In the genomic region with DNA sequence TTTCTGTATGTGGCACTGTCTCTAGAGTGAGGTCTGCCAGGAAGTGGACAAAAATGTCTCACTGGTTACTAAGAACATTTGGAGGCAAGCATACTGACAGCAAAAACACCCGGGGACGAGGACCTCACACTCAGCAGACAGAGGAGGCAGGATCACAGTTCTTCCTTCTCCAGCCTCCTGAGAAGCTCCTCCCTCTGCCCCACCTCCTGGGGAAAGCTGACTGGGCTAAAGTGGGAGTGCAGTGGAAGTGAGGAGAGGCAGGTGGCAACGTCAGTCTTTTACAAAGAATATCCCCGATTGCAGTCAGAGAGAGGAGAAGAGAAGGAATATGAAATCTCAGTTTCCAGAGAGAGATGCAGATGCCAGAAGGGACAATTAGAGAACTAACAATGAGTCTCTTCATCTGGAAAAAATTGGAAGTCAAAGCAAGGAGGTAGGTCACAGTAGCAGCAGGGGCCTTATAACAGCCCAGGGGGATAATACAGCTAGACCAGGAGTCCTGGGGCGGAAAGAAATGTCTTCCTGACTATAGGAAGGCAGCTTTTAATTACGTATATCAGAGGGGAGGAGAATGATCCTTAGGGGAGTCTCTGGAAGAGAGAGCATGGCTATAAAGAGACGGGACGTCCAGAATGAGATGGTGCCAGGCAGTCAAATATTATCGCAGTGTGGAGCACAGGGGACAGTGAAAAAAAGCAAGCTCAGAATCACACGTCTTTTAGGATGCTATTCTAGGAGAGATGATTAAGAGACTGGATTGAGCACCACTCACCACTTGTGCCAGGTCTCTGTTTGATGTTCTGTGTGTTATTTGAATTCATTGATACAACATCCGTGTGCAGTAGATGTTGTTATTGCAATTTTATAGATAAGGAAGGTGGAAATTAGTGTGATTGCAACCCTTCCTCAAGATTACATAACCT, we compare ENCODE assay signal across 15 cellular contexts. TPM values are rescaled to one million over a fixed set of nuclear protein-coding genes. Genes with fewer than 3 reads are reported as not detected.
A peak's percentile ranks its signal among the peaks of the same experiment; 100 is the strongest.
DNase-seq lines count a peak whose midpoint lies in the region; ATAC-seq and TF ChIP-seq lines count a peak whose summit lies in the region.
"Had no signal": no experiment of that assay in that cellular context is flagged by ENCODE, and none has a peak within 500 bp of the region (broad histone marks: within the 10 kb centered on the region; RNA-seq: fewer than 3 reads in every experiment).

No MANE protein-coding gene starts in this region.

- H3K23ac ChIP-seq in neuronal stem cell (ENCODE audit: low read depth, low read length, poor library complexity): no peak overlapping the region

- in situ Hi-C loops in ACHN (cut with HindIII; ENCODE audit: low pct_ligation_motif_present, low pct_unique_long_range_greater_than_20kb, low sequenced_read_pairs): no loop called here

- ATAC-seq in HG02588 (IDR thresholded peaks at IDR 0.05; ENCODE audit: unreplicated experiment): no peak
- ATAC-seq in GM18505 (IDR thresholded peaks at IDR 0.05; ENCODE audit: unreplicated experiment): no peak
- ATAC-seq: PC-3; stimulated activated naive B cell treated with anti-CD40 and anti-IgM and Interleukin-4, amounts not matched to agents 10 μg/mL and 1 μg/mL and 100 μg/mL, for 72 hours had no signal

- H3K9me3 ChIP-seq in neuronal stem cell (replicated peaks in 1 of 2; ENCODE audit: control insufficient read depth in 2 of 2, insufficient read depth in 1 of 2, low read depth in 1 of 2, low read length in 2 of 2): no peaks in the 10 kb centered on the region
- H3K9me3 ChIP-seq: neutrophil had no signal

- H2BK15ac ChIP-seq in neuronal stem cell (ENCODE audit: low read length): no peak overlapping the region

- H4K8ac ChIP-seq in neuronal stem cell (ENCODE audit: low read depth, low read length): no peak overlapping the region

- H3K4me2 ChIP-seq in neuronal stem cell (ENCODE audit: insufficient read depth, low read length, poor library complexity, severe bottlenecking): peak overlapping the region; percentile 50

- no peak overlapping the region for H2BK12ac ChIP-seq in neuronal stem cell (ENCODE audit: low read length)

- H4K91ac ChIP-seq in neuronal stem cell (ENCODE audit: low read depth, low read length, poor library complexity): no peak overlapping the region

- no CpG with 5 or more reads among the region's 11 CpGs for WGBS in neuronal stem cell (ENCODE audit: extremely low coverage in 2 of 2, insufficient read length in 2 of 2, insufficient replicate concordance in 1 of 2), 2 donors

- intact Hi-C loops in head of caudate nucleus (cut with DNase I): no loop called here

- TF ChIP-seq POLR2A in GM18505 (IDR thresholded peaks at IDR 0.05; ENCODE audit: borderline replicate concordance, extremely low read depth, insufficient read depth, insufficient read length): no peak

- H3K27ac ChIP-seq in neuronal stem cell (replicated peaks; ENCODE audit: low read length): peak overlapping the region; percentile 44
- H3K27ac ChIP-seq: neutrophil had no signal

- H3K79me1 ChIP-seq in neuronal stem cell (ENCODE audit: low read depth, low read length): no peaks in the 10 kb centered on the region

- no peak overlapping the region for H3K14ac ChIP-seq in neuronal stem cell (ENCODE audit: low read length)

- H2AK5ac ChIP-seq in neuronal stem cell (ENCODE audit: low read depth, low read length): no peak overlapping the region

- no peak overlapping the region for H2BK5ac ChIP-seq in neuronal stem cell (ENCODE audit: low read length)

- no peak overlapping the region for H3K18ac ChIP-seq in neuronal stem cell (ENCODE audit: low read length)

- no peak overlapping the region for H3K9ac ChIP-seq in neuronal stem cell (ENCODE audit: low read depth, low read length, poor library complexity)

- H3K4ac ChIP-seq in neuronal stem cell (ENCODE audit: low read length): no peak overlapping the region

- DNase-seq in COR-L47 (lab: John Stamatoyannopoulos, UW) (peak; percentile 7), NCI-H2227 (lab: John Stamatoyannopoulos, UW; ENCODE audit: unreplicated experiment) (peak; percentile 74), head of caudate nucleus (peak; percentile 29 to 92 (median 75)), neuronal stem cell (ENCODE audit: low spot score) (peak; percentile 37), ACHN (no peak), HT-29 (ENCODE audit: low spot score) (no peak)
- DNase-seq: activated naive CD4-positive, alpha-beta T cell treated with anti-CD3 and anti-CD28 coated beads, Interleukin-2, amount 10 ng/mL, durations not matched to agents 7 days and 5 days; CD4-positive, alpha-beta memory T cell; NCI-H1930; PC-3; stimulated activated CD4-positive, alpha-beta T cell treated with anti-CD3 and anti-CD28 coated beads, Interleukin-1b, Interleukin-23, amount 100 ng/mL, for 48 hours; stimulated activated naive B cell treated with anti-CD40 and anti-IgM and Interleukin-4, amounts not matched to agents 10 μg/mL and 1 μg/mL and 100 μg/mL, for 72 hours had no signal

- no peaks in the 10 kb centered on the region for H3K27me3 ChIP-seq in neuronal stem cell (ENCODE audit: control insufficient read depth in 3 of 3, insufficient read depth in 3 of 3, low read depth in 1 of 3, low read length in 3 of 3)
- H3K27me3 ChIP-seq: neutrophil had no signal

- peaks cover 0 to 41% of the 10 kb centered on the region in 2 donors for H3K36me3 ChIP-seq in neuronal stem cell (replicated peaks in 1 of 2; ENCODE audit: control insufficient read depth in 2 of 2, insufficient read depth in 2 of 2, low read length in 2 of 2)

- peak overlapping the region; percentile 30 for H2AFZ ChIP-seq in neuronal stem cell (ENCODE audit: low read length)

- no peak overlapping the region for H3K4me3 ChIP-seq in neuronal stem cell (ENCODE audit: low read length in 2 of 2)

- H3K4me1 ChIP-seq in neuronal stem cell (ENCODE audit: control insufficient read depth in 2 of 2, insufficient read depth in 1 of 2, low read depth in 1 of 2, low read length in 2 of 2): peaks cover 10 to 13% of the 10 kb centered on the region in 2 donors

- H2BK120ac ChIP-seq in neuronal stem cell (ENCODE audit: low read depth, low read length): no peak overlapping the region

RNA-seq across cellular contexts. Expression of gene LEO1, which starts 47.2 kb away (rescaled TPM):
- polyA plus RNA-seq in neuronal stem cell (2013, experiment 1 of 2): 23.2 TPM
- polyA plus RNA-seq in neuronal stem cell (2013, experiment 2 of 2): 22.6 TPM
- total RNA-seq in HT-29 (2014; rRNA removed; shearing (Covaris generic)): 14.6 and 16.7 TPM in 2 replicates

Comparison
In these comparisons a context has a peak if more than half of its experiments do, and no peak if none do; other contexts are left out.
1. DNase-seq: peak in COR-L47 (single experiment), NCI-H2227 (single experiment), head of caudate nucleus (42 of 42) and neuronal stem cell (single experiment); none in ACHN (single experiment) and HT-29 (single experiment).